9 cellular contexts compared by ENCODE assay signal in genomic region chr6:136846046-136846445, GRCh38. TPM values are rescaled to one million over a fixed set of nuclear protein-coding genes. Genes with fewer than 3 reads are reported as not detected.
DNase-seq lines count a peak whose midpoint lies in the region; ATAC-seq, FAIRE-seq and TF ChIP-seq lines count a peak whose summit lies in the region.
"Had no signal": no experiment of that assay in that cellular context is flagged by ENCODE, and none has a peak within 500 bp of the region (broad histone marks: within the 10 kb centered on the region; RNA-seq: fewer than 3 reads in every experiment).

No MANE protein-coding gene starts in this region.

- intact Hi-C loops in GM12878 (cut with micrococcal nuclease; ENCODE audit: unreplicated experiment) (no loop called here), tibial artery (cut with DNase I; ENCODE audit: low total_unique reads) (no loop called here)

- H3K27me3 Mint-ChIP-seq in CD8-positive, alpha-beta memory T cell: no peaks in the 10 kb centered on the region
- H3K27me3 Mint-ChIP-seq: activated B cell treated with CpG ODN at 0.5 μM for 24 hours had no signal

- H3K4me3 Mint-ChIP-seq in CD8-positive, alpha-beta memory T cell: no peak overlapping the region
- H3K4me3 Mint-ChIP-seq: activated B cell treated with CpG ODN at 0.5 μM for 24 hours had no signal

- H3K4me3 ChIP-seq in CD8-positive, alpha-beta memory T cell (ENCODE audit: low read length): no peak overlapping the region
- no peak overlapping the region for H3K4me3 ChIP-seq in GM12878
- no peak overlapping the region for H3K4me3 ChIP-seq in tibial artery

- POLR2A ChIA-PET in CD8-positive, alpha-beta memory T cell (lab: Charles Lee): no interaction called here
- POLR2A ChIA-PET in GM12878 (lab: Charles Lee): no interaction called here

- ATAC-seq in GM12878: peak; percentile 68
- ATAC-seq in GM21737 (IDR thresholded peaks at IDR 0.05; ENCODE audit: unreplicated experiment): no peak

- no peak overlapping the region for H2AFZ ChIP-seq in GM12878 (ENCODE audit: control insufficient read depth, low read depth, low read length)

- no peak overlapping the region for H3K9ac ChIP-seq in GM12878 (ENCODE audit: control insufficient read depth, insufficient read depth, low read length)

- peaks cover 0 to 8% (median 5%) of the 10 kb centered on the region in 3 donors for H3K4me1 Mint-ChIP-seq in CD8-positive, alpha-beta memory T cell
- H3K4me1 Mint-ChIP-seq: activated B cell treated with CpG ODN at 0.5 μM for 24 hours had no signal

- H3K4me1 ChIP-seq in CD8-positive, alpha-beta memory T cell (ENCODE audit: insufficient read depth, low read length): no peaks in the 10 kb centered on the region
- H3K4me1 ChIP-seq in GM12878 (ENCODE audit: control insufficient read depth, insufficient read depth, low read length) (no peaks in the 10 kb centered on the region), tibial artery (no peaks in the 10 kb centered on the region)

- no peak overlapping the region for H3K27ac Mint-ChIP-seq in CD8-positive, alpha-beta memory T cell
- H3K27ac Mint-ChIP-seq: activated B cell treated with CpG ODN at 0.5 μM for 24 hours had no signal

- H3K4me2 ChIP-seq in GM12878 (ENCODE audit: control insufficient read depth, insufficient read depth): no peak overlapping the region

- SMC1A ChIA-PET in GM12878 (lab: Charles Lee; ENCODE audit: uncharacterized antibody, unreplicated experiment): interaction anchor here (0.9 to 1.6 kb wide), 4 partner anchors 8 to 239 kb away, joined by 3 to 4 read pairs (median 4); no protein-coding TSS in a partner anchor

- no peak for FAIRE-seq in GM12892 (lab: Jason Lieb, UNC)
- no peak for FAIRE-seq in GM12878 (lab: Jason Lieb, UNC)
- FAIRE-seq in islet of Langerhans (lab: Jason Lieb, UNC): peak; percentile 91

- no peak overlapping the region for H3K27ac ChIP-seq in CD8-positive, alpha-beta memory T cell (ENCODE audit: low read depth, low read length)
- H3K27ac ChIP-seq in GM12878 (ENCODE audit: control insufficient read depth, insufficient read depth) (no peak overlapping the region), tibial artery (no peak overlapping the region)

- no peaks in the 10 kb centered on the region for H3K9me3 ChIP-seq in CD8-positive, alpha-beta memory T cell (ENCODE audit: low read length)
- H3K9me3 ChIP-seq in GM12878 (replicated peaks; ENCODE audit: control insufficient read depth, insufficient read depth, low read length) (peaks cover 2% of the 10 kb centered on the region; the same call in 1 of the 3 replicates), tibial artery (no peaks in the 10 kb centered on the region)

- RAD21 ChIA-PET in GM12878 (lab: Charles Lee; ENCODE audit: unreplicated experiment): interaction anchor here (1.1 kb wide), 1 partner anchor 80 kb away, joined by 4 read pairs; no protein-coding TSS in a partner anchor

- H4K20me1 ChIP-seq in GM12878 (ENCODE audit: control insufficient read depth, insufficient read depth): no peaks in the 10 kb centered on the region

- peak in 3 of 5 donors; percentile 2 to 20 (median 13) for DNase-seq in CD8-positive, alpha-beta memory T cell
- DNase-seq in GM12892 (ENCODE audit: insufficient read length): peak; percentile 12
- peak; percentile 13 for DNase-seq in NCI-H460 (ENCODE audit: extremely low read depth, low read depth)
- no peak for DNase-seq in GM12878 (ENCODE audit: low read depth, low spot score)
- DNase-seq in tibial artery: peak in 1 of 2 donors; percentile 44
- no peak for DNase-seq in T1000 (lab: John Stamatoyannopoulos, UW)
- DNase-seq: activated B cell treated with CpG ODN at 0.5 μM for 24 hours had no signal

- WGBS in GM12878 (ENCODE audit: insufficient coverage, insufficient replicate concordance, low lambda C conversion rate, missing lambda C conversion rate): 67% methylated on average over 3 of the region's 3 CpGs

- no peaks in the 10 kb centered on the region for H3K27me3 ChIP-seq in CD8-positive, alpha-beta memory T cell (ENCODE audit: insufficient read depth, low read length, poor library complexity, severe bottlenecking)
- H3K27me3 ChIP-seq in GM12878 (replicated peaks in 1 of 2; ENCODE audit: control insufficient read depth in 2 of 2, insufficient read depth in 2 of 2, low read length in 1 of 2) (no peaks in the 10 kb centered on the region), tibial artery (no peaks in the 10 kb centered on the region)

- peak; percentile 53 to 64 (median 56) for TF ChIP-seq CTCF in GM12878 (IDR thresholded peaks at IDR 0.05 in 2 of 3, conservative IDR thresholded peaks at IDR 0.05 in 1 of 3; ENCODE audit: control insufficient read depth in 2 of 3, extremely low read depth in 1 of 3, insufficient read depth in 1 of 3, low read depth in 3 of 3, low read length in 3 of 3)
- TF ChIP-seq CTCF in tibial artery (IDR thresholded peaks at IDR 0.05): peak; percentile 33 to 63

- TF ChIP-seq RAD21 in GM12878 (IDR thresholded peaks at IDR 0.05; ENCODE audit: insufficient read depth, low read depth, low read length): peak; percentile 78

- no peak for TF ChIP-seq EP300 in GM12878 (IDR thresholded peaks at IDR 0.05; ENCODE audit: borderline replicate concordance in 1 of 2, control insufficient read depth in 1 of 2, low read depth in 2 of 2, low read length in 2 of 2)

- CTCF ChIA-PET in CD8-positive, alpha-beta memory T cell (lab: Charles Lee): interaction anchor here (0.6 to 1.0 kb wide), 2 partner anchors 10 to 21 kb away, joined by 3 to 4 read pairs; no protein-coding TSS in a partner anchor
- CTCF ChIA-PET in GM12878 (lab: Yijun Ruan, JAX): interaction anchor here (0.8 to 2.8 kb wide), 25 partner anchors 8 to 456 kb away, joined by 3 to 17 read pairs (median 4); partner anchors contain the start of gene PEX7

- in situ Hi-C loops in GM12878 (cut with MboI): no loop called here

- no peaks in the 10 kb centered on the region for H3K36me3 ChIP-seq in CD8-positive, alpha-beta memory T cell (ENCODE audit: insufficient read depth, low read length)
- H3K36me3 ChIP-seq in GM12878 (ENCODE audit: control insufficient read depth in 2 of 2, insufficient read depth in 2 of 2, low read length in 1 of 2) (no peaks in the 10 kb centered on the region; a peak in 1 of 4 replicates), tibial artery (peaks cover 0 to 7% (median 5%) of the 10 kb centered on the region in 3 donors)

- peaks cover 25 to 45% (median 25%) of the 10 kb centered on the region in 3 donors for H3K36me3 Mint-ChIP-seq in CD8-positive, alpha-beta memory T cell

- H3K9me3 Mint-ChIP-seq in CD8-positive, alpha-beta memory T cell: peaks cover 0 to 5% (median 4%) of the 10 kb centered on the region in 5 donors
- H3K9me3 Mint-ChIP-seq: activated B cell treated with CpG ODN at 0.5 μM for 24 hours had no signal

- TF ChIP-seq POLR2A in GM12892 (IDR thresholded peaks at IDR 0.05; ENCODE audit: low read depth, low read length) (no peak), GM12878 (IDR thresholded peaks at IDR 0.05; ENCODE audit: low read depth, low read length) (no peak)

- no peaks in the 10 kb centered on the region for H3K79me2 ChIP-seq in GM12878 (ENCODE audit: control insufficient read depth, insufficient read depth, low read length)

- BruUV-seq in GM12878 (replicated peaks; lab: Mats Ljungman, UMichigan): no TSS peak

RNA-seq across cellular contexts. Expression of gene PEX7, which starts 23.7 kb away (rescaled TPM):
- total RNA-seq in CD8-positive, alpha-beta memory T cell: 1 to 10 TPM; 4.8 to 5.5 TPM
- 4.9 TPM for polyA plus RNA-seq in CD8-positive, alpha-beta memory T cell
- 8.1 TPM for polyA plus RNA-seq in GM12892 (2012; ENCODE audit: missing spikeins)
- 7.9 and 10.2 TPM in 2 replicates for total RNA-seq in NCI-H460 (2014; rRNA removed; shearing (Covaris generic))
- polyA plus RNA-seq in NCI-H460 (2014; cell fraction: nucleus; rRNA removed): 10.0 and 18.4 TPM in 2 replicates
- 10.3 and 11.1 TPM in 2 replicates for total RNA-seq in GM12878 (2013; cell fraction: nucleolus; rRNA removed)
- total RNA-seq in GM12878 (2014; rRNA removed) (11.0 and 12.4 TPM in 2 replicates), GM12878 (2014; rRNA removed; fragmentation: Illumina TruSeq; extraction: Trizol) (6.8 and 7.6 TPM in 2 replicates), GM12878 (2021) (5.9 and 6.7 TPM in 2 replicates)
- 3.9 TPM for polyA plus RNA-seq in GM12878 (2011; ENCODE audit: low read depth)
- polyA plus RNA-seq in GM12878 (2011; rRNA removed) (11.6 and 14.8 TPM in 2 replicates), GM12878 (2014; fragmentation: Illumina TruSeq; extraction: Trizol) (6.1 and 7.7 TPM in 2 replicates), GM12878 (2014; fragmentation: Nextera tagmentation; extraction: Ambion mirVana) (1 to 10 TPM in 1 of 2 experiments, under 1 TPM in 1; 0.58 to 2.7 TPM), GM12878 (2014; rRNA removed) (10.9 and 12.4 TPM in 2 replicates), GM12878 (2016; fragmentation: Nextera tagmentation; extraction: Ambion mirVana) (10 to 100 TPM; 10.9 to 12.3 TPM)
- 8.9 and 9.0 TPM in 2 replicates for polyA plus RNA-seq in GM12878 (2011; cell fraction: cytosol; rRNA removed)
- polyA plus RNA-seq in GM12878 (2011; cell fraction: nucleus; rRNA removed): 5.6 and 6.5 TPM in 2 replicates
- 4.4 and 5.8 TPM in 2 replicates for polyA plus RNA-seq in GM12878 (2012)
- polyA minus RNA-seq in GM12878 (2011; rRNA and poly(A)+ RNA removed): 6.7 and 7.0 TPM in 2 replicates
- polyA minus RNA-seq in GM12878 (2011; cell fraction: cytosol; rRNA and poly(A)+ RNA removed): 2.9 and 3.5 TPM in 2 replicates
- polyA minus RNA-seq in GM12878 (2011; cell fraction: nucleus; rRNA and poly(A)+ RNA removed): 5.9 and 11.9 TPM in 2 replicates

RNA-seq across cellular contexts. Expression of gene MAP3K5, which starts 53.8 kb away (rescaled TPM):
- total RNA-seq in CD8-positive, alpha-beta memory T cell: 10 to 100 TPM; 12.6 to 12.9 TPM
- polyA plus RNA-seq in CD8-positive, alpha-beta memory T cell: 19.9 TPM
- polyA plus RNA-seq in GM12892 (2012; ENCODE audit: missing spikeins): 13.4 TPM
- 5.9 and 6.8 TPM in 2 replicates for total RNA-seq in NCI-H460 (2014; rRNA removed; shearing (Covaris generic))
- 7.0 and 8.9 TPM in 2 replicates for polyA plus RNA-seq in NCI-H460 (2014; cell fraction: nucleus; rRNA removed)
- 212 and 228 TPM in 2 replicates for total RNA-seq in GM12878 (2013; cell fraction: nucleolus; rRNA removed)
- total RNA-seq in GM12878 (2014; rRNA removed) (28.9 and 33.4 TPM in 2 replicates), GM12878 (2014; rRNA removed; fragmentation: Illumina TruSeq; extraction: Trizol) (31.4 and 32.6 TPM in 2 replicates), GM12878 (2021) (31.6 TPM in 2 replicates)
- polyA plus RNA-seq in GM12878 (2011; ENCODE audit: low read depth): 33.8 TPM
- polyA plus RNA-seq in GM12878 (2011; rRNA removed) (34.3 and 46.0 TPM in 2 replicates), GM12878 (2014; fragmentation: Illumina TruSeq; extraction: Trizol) (30.9 and 39.1 TPM in 2 replicates), GM12878 (2014; fragmentation: Nextera tagmentation; extraction: Ambion mirVana) (10 to 100 TPM in 1 of 2 experiments, 1 to 10 TPM in 1; 5.4 to 11.1 TPM), GM12878 (2014; rRNA removed) (17.5 and 18.2 TPM in 2 replicates), GM12878 (2016; fragmentation: Nextera tagmentation; extraction: Ambion mirVana) (10 to 100 TPM in 1 of 2 experiments, 1 to 10 TPM in 1; 8.3 to 23.9 TPM)
- polyA plus RNA-seq in GM12878 (2011; cell fraction: cytosol; rRNA removed): 15.7 and 17.7 TPM in 2 replicates
- polyA plus RNA-seq in GM12878 (2011; cell fraction: nucleus; rRNA removed): 23.9 and 28.8 TPM in 2 replicates
- polyA plus RNA-seq in GM12878 (2012): 20.4 and 35.3 TPM in 2 replicates
- 49.0 and 54.4 TPM in 2 replicates for polyA minus RNA-seq in GM12878 (2011; rRNA and poly(A)+ RNA removed)
- polyA minus RNA-seq in GM12878 (2011; cell fraction: cytosol; rRNA and poly(A)+ RNA removed): 16.2 and 17.7 TPM in 2 replicates
- 40.9 and 59.3 TPM in 2 replicates for polyA minus RNA-seq in GM12878 (2011; cell fraction: nucleus; rRNA and poly(A)+ RNA removed)

Comparison
In these comparisons a context has a peak if more than half of its experiments do, and no peak if none do; other contexts are left out.
1. DNase-seq: peak in CD8-positive, alpha-beta memory T cell (3 of 5), GM12892 (single experiment) and NCI-H460 (single experiment); none in GM12878 (single experiment) and T1000 (single experiment).